10 cellular contexts compared by ENCODE assay signal in the genomic region with DNA sequence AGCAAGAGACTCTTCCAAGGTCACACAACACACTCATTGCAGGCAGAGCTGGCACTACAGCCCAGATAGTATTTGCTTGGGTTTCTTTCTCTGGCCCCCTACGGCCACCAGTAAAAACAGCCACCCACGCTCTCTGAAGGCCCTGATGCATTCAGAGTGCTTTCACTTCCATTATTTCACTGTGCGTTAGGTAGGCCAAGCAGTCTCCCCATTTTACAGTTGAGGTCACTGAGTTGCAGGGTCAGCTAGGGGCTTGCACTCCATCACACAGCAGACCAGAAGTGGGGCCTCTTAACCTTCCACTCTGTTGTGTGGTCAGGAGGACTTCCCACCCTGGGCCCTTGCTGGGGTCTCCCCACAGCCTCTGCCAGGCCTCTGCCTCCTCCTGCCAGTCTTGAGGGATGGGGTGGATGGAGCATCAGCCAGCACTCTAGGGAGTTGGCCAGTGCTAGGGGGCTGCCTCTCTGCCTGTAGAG.
DNase-seq lines count a peak whose midpoint lies in the region; ATAC-seq and TF ChIP-seq lines count a peak whose summit lies in the region.
"Had no signal": no experiment of that assay in that cellular context is flagged by ENCODE, and none has a peak within 500 bp of the region (broad histone marks: within the 10 kb centered on the region; RNA-seq: fewer than 3 reads in every experiment).

No MANE protein-coding gene starts in this region.

- intact Hi-C loops in tibial artery (cut with DNase I; ENCODE audit: low total_unique reads) = no loop called here

- no peak overlapping the region for H3K27ac ChIP-seq in tibial artery
- H3K27ac ChIP-seq: adrenal gland had no signal

- H3K36me3 ChIP-seq in tibial artery = no peaks in the 10 kb centered on the region
- H3K36me3 ChIP-seq: adrenal gland had no signal

- peak; percentile 80 for DNase-seq in GM10248 (ENCODE audit: extremely low spot score)
- peak; percentile 71 for DNase-seq in GM19240 (ENCODE audit: insufficient read length, low spot score)
- peak; percentile 65 for DNase-seq in germinal center (ENCODE audit: low spot score)
- no peak for DNase-seq in tibial artery
- no peak for DNase-seq in foreskin melanocyte
- DNase-seq in stimulated activated CD4-positive, alpha-beta T cell treated with anti-CD3 and anti-CD28 coated beads, Interleukin-15, amount 100 ng/mL, for 24 hours = no peak
- DNase-seq in DMS79 treated with DMSO at 0.1 percent for 48 hours (lab: John Stamatoyannopoulos, UW) = no peak
- DNase-seq: nucleus accumbens had no signal

- H3K27me3 ChIP-seq in tibial artery = peaks cover 0 to 62% of the 10 kb centered on the region in 2 donors

- no peak overlapping the region for H3K4me3 ChIP-seq in tibial artery
- H3K4me3 ChIP-seq: adrenal gland had no signal

- H3K4me1 ChIP-seq in tibial artery = peaks cover 0 to 17% (median 12%) of the 10 kb centered on the region in 4 donors

- ATAC-seq in HG03520 (IDR thresholded peaks at IDR 0.05; ENCODE audit: unreplicated experiment) = peak; percentile 39

- CTCF ChIA-PET in GM10248 (lab: Yijun Ruan, JAX) = interaction anchor here (0.9 to 2.6 kb wide), 5 partner anchors 11 to 38 kb away, joined by 3 to 8 read pairs (median 6); no protein-coding TSS in a partner anchor

- TF ChIP-seq CTCF in GM10248 (IDR thresholded peaks at IDR 0.05; ENCODE audit: control extremely low read depth, extremely low read depth, low read depth, missing control alignments) = no peak
- no peak for TF ChIP-seq CTCF in tibial artery (IDR thresholded peaks at IDR 0.05)

- H3K9me3 ChIP-seq in tibial artery = no peaks in the 10 kb centered on the region
- H3K9me3 ChIP-seq: adrenal gland had no signal

- POLR2A ChIA-PET in GM10248 (lab: Yijun Ruan, JAX) = interaction anchor here (1.2 kb wide), 1 partner anchor 34 kb away, joined by 3 read pairs; no protein-coding TSS in a partner anchor

Comparison
In these comparisons a context has a peak if more than half of its experiments do, and no peak if none do; other contexts are left out.
1. DNase-seq: peak in GM10248 (single experiment), GM19240 (single experiment) and germinal center (single experiment); none in tibial artery (0 of 2), foreskin melanocyte (single experiment), stimulated activated CD4-positive, alpha-beta T cell treated with anti-CD3 and anti-CD28 coated beads, Interleukin-15, amount 100 ng/mL, for 24 hours (single experiment) and DMS79 treated with DMSO at 0.1 percent for 48 hours (single experiment).